Comparison of ENCODE assay signal across 11 cellular contexts in the genomic region with DNA sequence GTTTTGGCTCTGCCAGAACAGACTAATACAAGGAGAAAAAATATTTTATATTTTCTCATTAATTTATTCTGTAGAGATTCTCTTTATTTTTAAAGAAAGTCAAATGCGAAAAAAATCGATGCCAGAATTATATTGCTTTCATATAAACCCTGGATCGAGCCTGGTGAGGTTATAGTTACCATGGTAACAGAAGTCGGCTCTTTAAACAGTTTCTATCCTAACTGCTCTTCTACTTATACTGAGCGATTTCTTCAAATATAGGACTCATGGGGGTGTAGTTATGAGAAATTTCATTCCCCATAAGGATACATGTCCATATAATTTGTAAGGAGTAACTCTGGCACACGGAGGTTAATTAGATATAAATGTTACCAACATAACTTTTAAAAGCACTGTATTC.
"Had no signal": no experiment of that assay in that cellular context is flagged by ENCODE, and none has a peak within 500 bp of the region (broad histone marks: within the 10 kb centered on the region; RNA-seq: fewer than 3 reads in every experiment).

No MANE protein-coding gene starts in this region.

- H3K4me2 ChIP-seq: GM23338 had no signal

- ATAC-seq: GM23338, HCT116 had no signal

- FAIRE-seq: H1, H54 had no signal

- H3K4me3 ChIP-seq: GM23248, GM23338, HAP-1 had no signal

- DNase-seq: GM23248, GOT3, H7, H9, HCEC 1CT, HFFc6 had no signal

- H3K9ac ChIP-seq: GM23248 had no signal

- H3K36me3 ChIP-seq: HAP-1 had no signal

- H3K9me3 ChIP-seq: HAP-1 had no signal

- H3K4me1 ChIP-seq: HAP-1 had no signal

- H3K27ac ChIP-seq: GM23248 had no signal

- H2AFZ ChIP-seq: GM23248, GM23338 had no signal
